16 cellular contexts compared by ENCODE assay signal in genomic region chrX:70253377-70254062, GRCh38. TPM values are rescaled to one million over a fixed set of nuclear protein-coding genes. Genes with fewer than 3 reads are reported as not detected.
DNase-seq lines count a peak whose midpoint lies in the region; ATAC-seq and TF ChIP-seq lines count a peak whose summit lies in the region.
"Had no signal": no experiment of that assay in that cellular context is flagged by ENCODE, and none has a peak within 500 bp of the region (broad histone marks: within the 10 kb centered on the region; RNA-seq: fewer than 3 reads in every experiment).

No MANE protein-coding gene starts in this region.

- dilution Hi-C loops in mammary epithelial cell (cut with HindIII; ENCODE audit: low sequenced_read_pairs) = no loop called here

- H3K9me3 Mint-ChIP-seq in activated naive CD4-positive, alpha-beta T cell treated with anti-CD3 and anti-CD28 coated beads, Interleukin-2, amount 50 U/mL, for 24 hours = no peaks in the 10 kb centered on the region
- H3K9me3 Mint-ChIP-seq in activated naive CD4-positive, alpha-beta T cell treated with anti-CD3 and anti-CD28 coated beads, Interleukin-2, amount 10 ng/mL, durations not matched to agents 7 days and 5 days = no peaks in the 10 kb centered on the region
- no peaks in the 10 kb centered on the region for H3K9me3 Mint-ChIP-seq in type B pancreatic cell
- peaks cover 30% of the 10 kb centered on the region for H3K9me3 Mint-ChIP-seq in chondrocyte (ENCODE audit: low read depth)
- H3K9me3 Mint-ChIP-seq: naive B cell had no signal

- H3K9me3 ChIP-seq in mammary epithelial cell (replicated peaks; ENCODE audit: insufficient read depth, low read length) = no peaks in the 10 kb centered on the region
- H3K9me3 ChIP-seq: left ventricle myocardium inferior had no signal

- H3K36me3 Mint-ChIP-seq in activated naive CD4-positive, alpha-beta T cell treated with anti-CD3 and anti-CD28 coated beads, Interleukin-2, amount 50 U/mL, for 24 hours = peaks cover 7% of the 10 kb centered on the region
- H3K36me3 Mint-ChIP-seq in activated naive CD4-positive, alpha-beta T cell treated with anti-CD3 and anti-CD28 coated beads, Interleukin-2, amount 10 ng/mL, durations not matched to agents 7 days and 5 days = no peaks in the 10 kb centered on the region
- no peaks in the 10 kb centered on the region for H3K36me3 Mint-ChIP-seq in type B pancreatic cell
- no peaks in the 10 kb centered on the region for H3K36me3 Mint-ChIP-seq in chondrocyte (ENCODE audit: low read depth)

- no peaks in the 10 kb centered on the region for H3K27me3 Mint-ChIP-seq in activated naive CD4-positive, alpha-beta T cell treated with anti-CD3 and anti-CD28 coated beads, Interleukin-2, amount 50 U/mL, for 24 hours
- no peaks in the 10 kb centered on the region for H3K27me3 Mint-ChIP-seq in activated naive CD4-positive, alpha-beta T cell treated with anti-CD3 and anti-CD28 coated beads, Interleukin-2, amount 10 ng/mL, durations not matched to agents 7 days and 5 days
- H3K27me3 Mint-ChIP-seq in type B pancreatic cell (no peaks in the 10 kb centered on the region), chondrocyte (ENCODE audit: low read depth) (no peaks in the 10 kb centered on the region)
- H3K27me3 Mint-ChIP-seq: naive B cell had no signal

- CTCF ChIA-PET in activated naive CD4-positive, alpha-beta T cell treated with anti-CD3 and anti-CD28 coated beads, Interleukin-2, amount 10 ng/mL, durations not matched to agents 7 days and 5 days (lab: Charles Lee) = no interaction called here
- CTCF ChIA-PET in mammary epithelial cell (lab: Charles Lee; ENCODE audit: low non-redundant PET) = interaction anchor here (1.4 kb wide), 1 partner anchor 120 kb away, joined by 3 read pairs; no protein-coding TSS in a partner anchor

- TF ChIP-seq CTCF in mammary epithelial cell (conservative IDR thresholded peaks at IDR 0.05 in 1 of 2, IDR thresholded peaks at IDR 0.05 in 1 of 2; ENCODE audit: extremely low read depth in 1 of 2, insufficient read depth in 1 of 2, low read depth in 1 of 2, low read length in 2 of 2) (no peak), type B pancreatic cell (conservative IDR thresholded peaks at IDR 0.05) (no peak), chondrocyte (IDR thresholded peaks at IDR 0.05) (no peak)

- H3K27ac ChIP-seq in mammary epithelial cell (ENCODE audit: insufficient read depth, low read depth, low read length) = peak overlapping the region; percentile 67
- H3K27ac ChIP-seq: left ventricle myocardium inferior, SK-N-MC had no signal

- H3K4me2 ChIP-seq in mammary epithelial cell (ENCODE audit: insufficient read depth, low read depth, low read length) = peak overlapping the region; percentile 41

- no peaks in the 10 kb centered on the region for H3K27me3 ChIP-seq in mammary epithelial cell (ENCODE audit: insufficient read depth, low read length)

- intact Hi-C loops in mammary epithelial cell (cut with micrococcal nuclease) = no loop called here

- no peaks in the 10 kb centered on the region for H4K20me1 ChIP-seq in mammary epithelial cell (ENCODE audit: insufficient read depth, low read length)

- no peaks in the 10 kb centered on the region for H3K79me2 ChIP-seq in mammary epithelial cell (ENCODE audit: insufficient read depth, low read length)

- no peaks in the 10 kb centered on the region for H3K36me3 ChIP-seq in mammary epithelial cell (ENCODE audit: insufficient read depth, low read length)
- H3K36me3 ChIP-seq: left ventricle myocardium inferior had no signal

- TSS peak; percentile 65 for BruUV-seq in mammary epithelial cell (replicated peaks; lab: Mats Ljungman, UMichigan)

- H3K4me1 ChIP-seq in mammary epithelial cell (ENCODE audit: insufficient read depth, low read length) = peaks cover 21% of the 10 kb centered on the region
- H3K4me1 ChIP-seq: left ventricle myocardium inferior had no signal

- peak overlapping the region; percentile 28 for H3K9ac ChIP-seq in mammary epithelial cell (ENCODE audit: insufficient read depth, low read length)

- peak overlapping the region; percentile 32 for H2AFZ ChIP-seq in mammary epithelial cell (ENCODE audit: low read depth, low read length)

- no peak for ATAC-seq in GM21526 (IDR thresholded peaks at IDR 0.05; ENCODE audit: low FRiP score, unreplicated experiment)

- H3K4me3 Mint-ChIP-seq in activated naive CD4-positive, alpha-beta T cell treated with anti-CD3 and anti-CD28 coated beads, Interleukin-2, amount 50 U/mL, for 24 hours = no peak overlapping the region
- H3K4me3 Mint-ChIP-seq in activated naive CD4-positive, alpha-beta T cell treated with anti-CD3 and anti-CD28 coated beads, Interleukin-2, amount 10 ng/mL, durations not matched to agents 7 days and 5 days = no peak overlapping the region
- H3K4me3 Mint-ChIP-seq in type B pancreatic cell = no peak overlapping the region
- no peak overlapping the region for H3K4me3 Mint-ChIP-seq in chondrocyte (ENCODE audit: unreplicated experiment)
- H3K4me3 Mint-ChIP-seq: naive B cell had no signal

- H3K4me3 ChIP-seq in mammary epithelial cell (replicated peaks in 1 of 3; ENCODE audit: insufficient read depth in 1 of 3, low read depth in 2 of 3, low read length in 3 of 3) = no peak overlapping the region
- H3K4me3 ChIP-seq: left ventricle myocardium inferior, SK-N-MC had no signal

- WGBS in mammary epithelial cell (ENCODE audit: low coverage, missing lambda C conversion rate) = 45% methylated on average over 3 of the region's 3 CpGs

- DNase-seq in activated naive CD4-positive, alpha-beta T cell treated with anti-CD3 and anti-CD28 coated beads, Interleukin-2, amount 10 ng/mL, durations not matched to agents 7 days and 5 days = no peak
- DNase-seq in NCI-H510A (lab: John Stamatoyannopoulos, UW) = peak; percentile 10
- DNase-seq in mammary epithelial cell = peak; percentile 67
- DNase-seq in type B pancreatic cell (ENCODE audit: extremely low spot score, unreplicated experiment) = no peak
- no peak for DNase-seq in NK-92 treated with Interleukin-12 subunit alpha and Interleukin-12 subunit beta, amount 100 ng/mL, for 24 hours (lab: John Stamatoyannopoulos, UW)
- no peak for DNase-seq in chondrocyte (ENCODE audit: low spot score)
- DNase-seq: aorta; dermis blood vessel endothelial cell; left ventricle myocardium inferior; naive B cell; NCI-H187 treated with DMSO at 0.1 percent for 48 hours; stimulated activated CD4-positive, alpha-beta T cell treated with anti-CD3 and anti-CD28 coated beads, Interleukin-15, amount 100 ng/mL, for 24 hours had no signal

- in situ Hi-C loops in mammary epithelial cell (cut with MboI; ENCODE audit: low sequenced_read_pairs in 2 of 2) = no loop called here

- H3K27ac Mint-ChIP-seq in activated naive CD4-positive, alpha-beta T cell treated with anti-CD3 and anti-CD28 coated beads, Interleukin-2, amount 50 U/mL, for 24 hours = peak overlapping the region; percentile 51
- no peak overlapping the region for H3K27ac Mint-ChIP-seq in activated naive CD4-positive, alpha-beta T cell treated with anti-CD3 and anti-CD28 coated beads, Interleukin-2, amount 10 ng/mL, durations not matched to agents 7 days and 5 days
- peak overlapping the region; percentile 12 for H3K27ac Mint-ChIP-seq in type B pancreatic cell
- no peak overlapping the region for H3K27ac Mint-ChIP-seq in chondrocyte (ENCODE audit: unreplicated experiment)

- H3K4me1 Mint-ChIP-seq in activated naive CD4-positive, alpha-beta T cell treated with anti-CD3 and anti-CD28 coated beads, Interleukin-2, amount 50 U/mL, for 24 hours = peaks cover 9% of the 10 kb centered on the region
- H3K4me1 Mint-ChIP-seq in activated naive CD4-positive, alpha-beta T cell treated with anti-CD3 and anti-CD28 coated beads, Interleukin-2, amount 10 ng/mL, durations not matched to agents 7 days and 5 days = no peaks in the 10 kb centered on the region
- H3K4me1 Mint-ChIP-seq in type B pancreatic cell (ENCODE audit: unreplicated experiment) (no peaks in the 10 kb centered on the region), chondrocyte (ENCODE audit: low read depth) (no peaks in the 10 kb centered on the region)
- H3K4me1 Mint-ChIP-seq: naive B cell had no signal

RNA-seq across cellular contexts. Expression of gene P2RY4, which starts 6.5 kb away (rescaled TPM):
- total RNA-seq in mammary epithelial cell (under 1 TPM in 1 of 2 donors, not detected in 1; 0.26 TPM), type B pancreatic cell (ENCODE audit: low replicate concordance) (not detected in 2 replicates), chondrocyte (not detected in 3 replicates)
- 0.03 TPM for polyA plus RNA-seq in mammary epithelial cell
- polyA minus RNA-seq in mammary epithelial cell = not detected
- total RNA-seq: dermis blood vessel endothelial cell, left ventricle myocardium inferior had no signal
- polyA plus RNA-seq: aorta had no signal

RNA-seq across cellular contexts. Expression of gene ARR3, which starts 14.6 kb away (rescaled TPM):
- total RNA-seq in mammary epithelial cell = not detected
- not detected for polyA plus RNA-seq in mammary epithelial cell
- not detected for polyA minus RNA-seq in mammary epithelial cell
- total RNA-seq in type B pancreatic cell (ENCODE audit: low replicate concordance) = not detected in 2 replicates
- not detected in 3 replicates for total RNA-seq in chondrocyte
- total RNA-seq: aorta, dermis blood vessel endothelial cell, left ventricle myocardium inferior, posterior vena cava had no signal
- polyA plus RNA-seq: aorta had no signal

RNA-seq across cellular contexts. Expression of gene AWAT1, which starts 19.1 kb away (rescaled TPM):
- total RNA-seq in mammary epithelial cell (not detected), type B pancreatic cell (ENCODE audit: low replicate concordance) (not detected in 2 replicates), chondrocyte (not detected in 3 replicates)
- polyA plus RNA-seq in mammary epithelial cell = not detected
- not detected for polyA minus RNA-seq in mammary epithelial cell
- total RNA-seq: aorta, dermis blood vessel endothelial cell, left ventricle myocardium inferior, posterior vena cava had no signal
- polyA plus RNA-seq: aorta had no signal

RNA-seq across cellular contexts. Expression of gene RAB41, which starts 28.5 kb away (rescaled TPM):
- total RNA-seq in mammary epithelial cell = not detected
- not detected for polyA plus RNA-seq in mammary epithelial cell
- polyA minus RNA-seq in mammary epithelial cell = not detected
- total RNA-seq in type B pancreatic cell (ENCODE audit: low replicate concordance) = not detected in 2 replicates
- total RNA-seq in chondrocyte = not detected in 3 replicates
- total RNA-seq: aorta, dermis blood vessel endothelial cell, left ventricle myocardium inferior, posterior vena cava had no signal
- polyA plus RNA-seq: aorta had no signal

RNA-seq across cellular contexts. Expression of gene PDZD11, which starts 36.2 kb away (rescaled TPM):
- total RNA-seq in mammary epithelial cell (10 to 100 TPM; 43.8 to 56.9 TPM), type B pancreatic cell (ENCODE audit: low replicate concordance) (41.5 and 44.0 TPM in 2 replicates), chondrocyte (46.2 to 48.1 TPM (median 47.7 TPM) in 3 replicates)
- polyA plus RNA-seq in mammary epithelial cell = 103 TPM
- 59.2 TPM for polyA minus RNA-seq in mammary epithelial cell

Comparison
In these comparisons a context has a peak if more than half of its experiments do, and no peak if none do; other contexts are left out.
1. H3K27ac Mint-ChIP-seq: peak in activated naive CD4-positive, alpha-beta T cell treated with anti-CD3 and anti-CD28 coated beads, Interleukin-2, amount 50 U/mL, for 24 hours (single experiment) and type B pancreatic cell (single experiment); none in activated naive CD4-positive, alpha-beta T cell treated with anti-CD3 and anti-CD28 coated beads, Interleukin-2, amount 10 ng/mL, durations not matched to agents 7 days and 5 days (single experiment) and chondrocyte (single experiment).
2. DNase-seq: peak in NCI-H510A (single experiment) and mammary epithelial cell (single experiment); none in activated naive CD4-positive, alpha-beta T cell treated with anti-CD3 and anti-CD28 coated beads, Interleukin-2, amount 10 ng/mL, durations not matched to agents 7 days and 5 days (single experiment), type B pancreatic cell (single experiment), NK-92 treated with Interleukin-12 subunit alpha and Interleukin-12 subunit beta, amount 100 ng/mL, for 24 hours (single experiment) and chondrocyte (single experiment).